Comparison of ENCODE assay signal across 8 cellular contexts in the genomic region with DNA sequence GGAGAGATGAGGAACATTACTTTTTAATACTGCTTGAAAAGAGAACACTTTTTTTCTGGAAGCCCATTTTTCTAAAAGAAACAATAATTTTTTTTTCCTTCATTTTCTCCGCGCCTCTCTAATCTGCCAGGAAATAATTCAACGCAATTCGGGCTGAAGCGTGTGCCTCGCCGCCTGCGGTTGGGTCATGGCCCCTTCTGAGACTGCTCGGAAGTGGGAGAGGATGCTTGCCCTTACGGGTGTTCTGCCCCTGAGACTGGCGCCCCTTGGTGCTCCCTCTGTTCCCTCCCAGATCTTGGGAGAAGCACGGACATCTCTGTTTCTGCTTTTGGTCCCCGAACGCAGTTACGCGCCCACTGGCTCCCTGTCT. TPM values are rescaled to one million over a fixed set of nuclear protein-coding genes. Genes with fewer than 3 reads are reported as not detected.
DNase-seq lines count a peak whose midpoint lies in the region; ATAC-seq and TF ChIP-seq lines count a peak whose summit lies in the region.

No MANE protein-coding gene starts in this region.

- TF ChIP-seq EP300 in suprapubic skin (IDR thresholded peaks at IDR 0.05), result no peak

- peaks cover 24% of the 10 kb centered on the region for H3K4me1 ChIP-seq in suprapubic skin

- WGBS in suprapubic skin, result 5% methylated on average over 16 of the region's 16 CpGs

- H3K36me3 ChIP-seq in WERI-Rb-1 (no peaks in the 10 kb centered on the region), suprapubic skin (no peaks in the 10 kb centered on the region)

- H3K27me3 ChIP-seq in WERI-Rb-1 (ENCODE audit: insufficient read depth, low read depth, severe bottlenecking) (no peaks in the 10 kb centered on the region), suprapubic skin (peaks cover 52% of the 10 kb centered on the region)

- H3K36me3 Mint-ChIP-seq in activated CD4-positive, alpha-beta T cell treated with anti-CD3 and anti-CD28 coated beads, Interleukin-2, amount 10 ng/mL, durations not matched to agents 24 days and 14 days (ENCODE audit: low read depth), result no peaks in the 10 kb centered on the region
- peaks cover 10 to 14% (median 12%) of the 10 kb centered on the region in 3 donors for H3K36me3 Mint-ChIP-seq in immature natural killer cell

- H3K27ac ChIP-seq in WERI-Rb-1 (peak overlapping the region; percentile 31; the same call in 1 of the 2 replicates), suprapubic skin (no peak overlapping the region)

- peaks cover 49% of the 10 kb centered on the region for H3K27me3 Mint-ChIP-seq in activated CD4-positive, alpha-beta T cell treated with anti-CD3 and anti-CD28 coated beads, Interleukin-2, amount 10 ng/mL, durations not matched to agents 24 days and 14 days
- peaks cover 19 to 35% (median 26%) of the 10 kb centered on the region in 3 donors for H3K27me3 Mint-ChIP-seq in immature natural killer cell (ENCODE audit: low read depth in 3 of 3)

- no peak for DNase-seq in activated CD4-positive, alpha-beta T cell treated with anti-CD3 and anti-CD28 coated beads, Interleukin-2, amount 10 ng/mL, durations not matched to agents 24 days and 14 days
- no peak for DNase-seq in activated CD4-positive, alpha-beta T cell treated with anti-CD3 and anti-CD28 coated beads, Interleukin-2, amount 50 U/mL, for 1 hour
- DNase-seq in WERI-Rb-1 (no peak), immature natural killer cell (no peak), suprapubic skin (ENCODE audit: low spot score in 2 of 2) (no peak), NCI-H748 treated with DMSO at 0.1 percent for 48 hours (lab: John Stamatoyannopoulos, UW) (no peak)
- DNase-seq in activated CD4-positive, alpha-beta T cell treated with anti-CD3 and anti-CD28 coated beads, Interleukin-2, amount 50 U/mL, for 48 hours, result no peak

- intact Hi-C loops in activated CD4-positive, alpha-beta T cell treated with anti-CD3 and anti-CD28 coated beads, Interleukin-2, amount 10 ng/mL, durations not matched to agents 24 days and 14 days (cut with micrococcal nuclease), result no loop called here

- no peaks in the 10 kb centered on the region for H3K9me3 ChIP-seq in WERI-Rb-1 (ENCODE audit: severe bottlenecking)
- peaks cover 5% of the 10 kb centered on the region for H3K9me3 ChIP-seq in suprapubic skin

- H3K4me3 Mint-ChIP-seq in activated CD4-positive, alpha-beta T cell treated with anti-CD3 and anti-CD28 coated beads, Interleukin-2, amount 10 ng/mL, durations not matched to agents 24 days and 14 days, result peak overlapping the region; percentile 73
- H3K4me3 Mint-ChIP-seq in immature natural killer cell, result peak overlapping the region; percentile 66 to 78 (median 74)

- H3K4me1 Mint-ChIP-seq in activated CD4-positive, alpha-beta T cell treated with anti-CD3 and anti-CD28 coated beads, Interleukin-2, amount 10 ng/mL, durations not matched to agents 24 days and 14 days, result peaks cover 11% of the 10 kb centered on the region
- peaks cover 21 to 26% of the 10 kb centered on the region in 2 donors for H3K4me1 Mint-ChIP-seq in immature natural killer cell

- no peak for TF ChIP-seq CTCF in WERI-Rb-1 (IDR thresholded peaks at IDR 0.05; ENCODE audit: low read depth, low read length)
- no peak for TF ChIP-seq CTCF in suprapubic skin (IDR thresholded peaks at IDR 0.05)

- H3K9me3 Mint-ChIP-seq in activated CD4-positive, alpha-beta T cell treated with anti-CD3 and anti-CD28 coated beads, Interleukin-2, amount 10 ng/mL, durations not matched to agents 24 days and 14 days, result peaks cover 7% of the 10 kb centered on the region
- no peaks in the 10 kb centered on the region for H3K9me3 Mint-ChIP-seq in immature natural killer cell

- no peak for ATAC-seq in HG03280 (IDR thresholded peaks at IDR 0.05; ENCODE audit: unreplicated experiment)

- H3K4me3 ChIP-seq in WERI-Rb-1 (ENCODE audit: low read depth, low read length) (peak overlapping the region; percentile 70), suprapubic skin (peak overlapping the region; percentile 50)

- TF ChIP-seq POLR2A in suprapubic skin (IDR thresholded peaks at IDR 0.05), result no peak

- no peak overlapping the region for H3K27ac Mint-ChIP-seq in activated CD4-positive, alpha-beta T cell treated with anti-CD3 and anti-CD28 coated beads, Interleukin-2, amount 10 ng/mL, durations not matched to agents 24 days and 14 days
- no peak overlapping the region for H3K27ac Mint-ChIP-seq in immature natural killer cell

RNA-seq across cellular contexts. Expression of gene TBC1D30, which starts 0.3 kb away (rescaled TPM):
- total RNA-seq in activated CD4-positive, alpha-beta T cell treated with anti-CD3 and anti-CD28 coated beads, Interleukin-2, amount 10 ng/mL, durations not matched to agents 24 days and 14 days, result 0.95 and 1.7 TPM in 2 replicates
- 1 to 10 TPM; 1.3 to 5.8 (median 1.7) TPM for polyA plus RNA-seq in immature natural killer cell
- total RNA-seq in suprapubic skin, result 1 to 10 TPM in 3 of 4 donors, under 1 TPM in 1; 0.49 to 3.9 (median 3.1) TPM
